Comparison of ENCODE assay signal across 16 cellular contexts in genomic region chr14:101233016-101233355, GRCh38.
"Had no signal": no experiment of that assay in that cellular context is flagged by ENCODE, and none has a peak within 500 bp of the region (broad histone marks: within the 10 kb centered on the region; RNA-seq: fewer than 3 reads in every experiment).

No MANE protein-coding gene starts in this region.

- H3K27ac ChIP-seq: dorsolateral prefrontal cortex, left lung, parathyroid adenoma, right atrium auricular region, transverse colon, vagina had no signal

- H3K36me3 ChIP-seq: left lung, right atrium auricular region, transverse colon, vagina had no signal

- H3K27ac Mint-ChIP-seq: activated naive CD4-positive, alpha-beta T cell treated with anti-CD3 and anti-CD28 coated beads for 36 hours; activated naive CD8-positive, alpha-beta T cell treated with anti-CD3 and anti-CD28 coated beads, Interleukin-2, amount 50 U/mL, for 24 hours; memory B cell had no signal

- ATAC-seq: activated naive CD8-positive, alpha-beta T cell treated with anti-CD3 and anti-CD28 coated beads, Interleukin-2, amount 50 U/mL, for 24 hours; left lung had no signal

- DNase-seq: activated CD4-positive, CD25-positive, alpha-beta regulatory T cell treated with anti-CD3 and anti-CD28 coated beads, Interleukin-2, amount 50 U/mL, for 72 hours; activated naive CD4-positive, alpha-beta T cell treated with anti-CD3 and anti-CD28 coated beads for 36 hours; activated naive CD8-positive, alpha-beta T cell treated with anti-CD3 and anti-CD28 coated beads, Interleukin-2, amount 50 U/mL, for 24 hours; activated T-cell treated with anti-CD3 and anti-CD28 coated beads for 4 hours; small intestine; stimulated activated CD4-positive, alpha-beta T cell treated with anti-CD3 and anti-CD28 coated beads, Interleukin-4, amount 100 ng/mL, for 24 hours; stimulated activated naive CD4-positive, alpha-beta T cell; transverse colon had no signal

- H3K36me3 Mint-ChIP-seq: memory B cell had no signal

- H3K4me1 ChIP-seq: left lung, parathyroid adenoma, right atrium auricular region, transverse colon, vagina had no signal

- H3K27me3 ChIP-seq: right atrium auricular region, transverse colon, vagina had no signal

- H3K9me3 Mint-ChIP-seq: activated naive CD4-positive, alpha-beta T cell treated with anti-CD3 and anti-CD28 coated beads for 36 hours; activated naive CD8-positive, alpha-beta T cell treated with anti-CD3 and anti-CD28 coated beads, Interleukin-2, amount 50 U/mL, for 24 hours; memory B cell had no signal

- H3K79me2 ChIP-seq: parathyroid adenoma had no signal

- H2AFZ ChIP-seq: parathyroid adenoma had no signal

- H3K9me3 ChIP-seq: left lung, right atrium auricular region, transverse colon, vagina had no signal

- H3K9ac ChIP-seq: parathyroid adenoma had no signal

- H3K4me3 Mint-ChIP-seq: activated naive CD4-positive, alpha-beta T cell treated with anti-CD3 and anti-CD28 coated beads for 36 hours; activated naive CD8-positive, alpha-beta T cell treated with anti-CD3 and anti-CD28 coated beads, Interleukin-2, amount 50 U/mL, for 24 hours; memory B cell had no signal

- H3K4me3 ChIP-seq: dorsolateral prefrontal cortex, left lung, right atrium auricular region, transverse colon, vagina had no signal

- FAIRE-seq: endometrium, islet of Langerhans, small intestine had no signal

- H3K4me1 Mint-ChIP-seq: activated naive CD8-positive, alpha-beta T cell treated with anti-CD3 and anti-CD28 coated beads, Interleukin-2, amount 50 U/mL, for 24 hours; memory B cell had no signal
